In the genomic region with DNA sequence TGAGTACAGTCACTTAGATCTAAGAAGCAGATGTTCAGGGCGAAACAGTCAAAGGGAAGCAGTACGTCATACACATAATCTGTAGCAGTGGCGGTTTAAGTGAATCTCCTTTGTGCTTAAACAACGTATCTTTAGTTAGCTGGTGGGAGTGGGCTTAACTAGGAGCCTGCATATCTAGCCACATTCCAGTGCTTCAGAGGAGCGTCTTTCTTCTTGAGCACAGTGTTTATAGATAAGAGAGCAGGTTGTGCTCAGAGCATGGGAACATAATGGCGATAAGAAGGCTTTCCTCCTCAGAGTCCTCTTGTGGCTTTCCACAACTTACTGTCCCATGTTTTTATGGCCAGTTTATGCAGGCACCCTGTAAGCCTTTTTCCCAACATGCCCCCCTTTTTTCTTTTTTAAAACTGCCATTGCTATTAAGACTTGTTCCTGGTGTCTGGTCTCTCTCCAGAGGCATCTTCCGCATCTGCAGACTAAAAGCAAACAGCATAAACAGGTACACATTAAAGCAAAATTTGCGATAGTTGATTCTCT, we compare ENCODE assay signal across 1 cellular context.
TF ChIP-seq lines count a peak whose summit lies in the region.

No MANE protein-coding gene starts in this region.

TF ChIP-seq in K562, 482 proteins besides CTCF, POLR2A, EP300 and RAD21 (continued from another document and continues in another):
- TF ChIP-seq PRDM10 (IDR thresholded peaks at IDR 0.05; ENCODE audit: partially characterized antibody) = no peak
- TF ChIP-seq ADNP (tag; IDR thresholded peaks at IDR 0.05) = no peak
- TF ChIP-seq, protein P1, sequence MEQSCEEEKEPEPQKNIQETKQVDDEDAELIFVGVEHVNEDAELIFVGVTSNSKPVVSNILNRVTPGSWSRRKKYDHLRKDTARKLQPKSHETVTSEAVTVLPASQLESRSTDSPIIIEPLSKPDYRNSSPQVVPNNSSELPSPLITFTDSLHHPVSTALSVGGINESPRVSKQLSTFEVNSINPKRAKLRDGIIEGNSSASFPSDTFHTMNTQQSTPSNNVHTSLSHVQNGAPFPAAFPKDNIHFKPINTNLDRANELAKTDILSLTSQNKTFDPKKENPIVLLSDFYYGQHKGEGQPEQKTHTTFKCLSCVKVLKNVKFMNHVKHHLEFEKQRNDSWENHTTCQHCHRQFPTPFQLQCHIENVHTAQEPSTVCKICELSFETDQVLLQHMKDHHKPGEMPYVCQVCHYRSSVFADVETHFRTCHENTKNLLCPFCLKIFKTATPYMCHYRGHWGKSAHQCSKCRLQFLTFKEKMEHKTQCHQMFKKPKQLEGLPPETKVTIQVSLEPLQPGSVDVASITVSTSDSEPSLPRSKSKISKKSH (CRISPR knock-in tag; IDR thresholded peaks at IDR 0.05) = peak; percentile 72; the same call in 1 of the 2 replicates
- no peak for TF ChIP-seq ZNF830 (CRISPR knock-in tag; IDR thresholded peaks at IDR 0.05)
- TF ChIP-seq, protein P2, sequence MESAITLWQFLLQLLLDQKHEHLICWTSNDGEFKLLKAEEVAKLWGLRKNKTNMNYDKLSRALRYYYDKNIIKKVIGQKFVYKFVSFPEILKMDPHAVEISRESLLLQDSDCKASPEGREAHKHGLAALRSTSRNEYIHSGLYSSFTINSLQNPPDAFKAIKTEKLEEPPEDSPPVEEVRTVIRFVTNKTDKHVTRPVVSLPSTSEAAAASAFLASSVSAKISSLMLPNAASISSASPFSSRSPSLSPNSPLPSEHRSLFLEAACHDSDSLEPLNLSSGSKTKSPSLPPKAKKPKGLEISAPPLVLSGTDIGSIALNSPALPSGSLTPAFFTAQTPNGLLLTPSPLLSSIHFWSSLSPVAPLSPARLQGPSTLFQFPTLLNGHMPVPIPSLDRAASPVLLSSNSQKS (CRISPR knock-in tag; IDR thresholded peaks at IDR 0.05) = no peak
- peak; percentile 68 for TF ChIP-seq SMAD4 (CRISPR knock-in tag; conservative IDR thresholded peaks at IDR 0.05)
- TF ChIP-seq ETS1 (conservative IDR thresholded peaks at IDR 0.05; ENCODE audit: control insufficient read depth, low read depth, low read length) = no peak
- TF ChIP-seq BRCA1 (IDR thresholded peaks at IDR 0.05) = no peak
- TF ChIP-seq BRCA1 (CRISPR knock-in tag; IDR thresholded peaks at IDR 0.05) = no peak
- 0 out of 2 replicates have a peak, but pooled peaks have one; percentile 15 for TF ChIP-seq TCF7L2 (IDR thresholded peaks at IDR 0.05; ENCODE audit: low read depth, low read length)
- TF ChIP-seq MYBL2 (IDR thresholded peaks at IDR 0.05; ENCODE audit: low read depth) = no peak
- no peak for TF ChIP-seq MYBL2 (CRISPR knock-in tag; IDR thresholded peaks at IDR 0.05; ENCODE audit: borderline replicate concordance)
- TF ChIP-seq THAP7 (CRISPR knock-in tag; IDR thresholded peaks at IDR 0.05) = no peak
- TF ChIP-seq ZNF507 (tag; conservative IDR thresholded peaks at IDR 0.05) = no peak
- 0 out of 4 replicates have a peak, but pooled peaks of 1 of the 2 experiments have one; percentile 53 for TF ChIP-seq ETV6 (IDR thresholded peaks at IDR 0.05; ENCODE audit: borderline replicate concordance in 1 of 2, low read depth in 2 of 2, low read length in 1 of 2)
- TF ChIP-seq ETV6 (CRISPR knock-in tag; IDR thresholded peaks at IDR 0.05; ENCODE audit: borderline replicate concordance) = no peak
- TF ChIP-seq PTBP1 (IDR thresholded peaks at IDR 0.05; ENCODE audit: low read depth, low read length) = no peak
- no peak for TF ChIP-seq PHF8 (IDR thresholded peaks at IDR 0.05; ENCODE audit: borderline replicate concordance, low read length)
- TF ChIP-seq, protein P3, sequence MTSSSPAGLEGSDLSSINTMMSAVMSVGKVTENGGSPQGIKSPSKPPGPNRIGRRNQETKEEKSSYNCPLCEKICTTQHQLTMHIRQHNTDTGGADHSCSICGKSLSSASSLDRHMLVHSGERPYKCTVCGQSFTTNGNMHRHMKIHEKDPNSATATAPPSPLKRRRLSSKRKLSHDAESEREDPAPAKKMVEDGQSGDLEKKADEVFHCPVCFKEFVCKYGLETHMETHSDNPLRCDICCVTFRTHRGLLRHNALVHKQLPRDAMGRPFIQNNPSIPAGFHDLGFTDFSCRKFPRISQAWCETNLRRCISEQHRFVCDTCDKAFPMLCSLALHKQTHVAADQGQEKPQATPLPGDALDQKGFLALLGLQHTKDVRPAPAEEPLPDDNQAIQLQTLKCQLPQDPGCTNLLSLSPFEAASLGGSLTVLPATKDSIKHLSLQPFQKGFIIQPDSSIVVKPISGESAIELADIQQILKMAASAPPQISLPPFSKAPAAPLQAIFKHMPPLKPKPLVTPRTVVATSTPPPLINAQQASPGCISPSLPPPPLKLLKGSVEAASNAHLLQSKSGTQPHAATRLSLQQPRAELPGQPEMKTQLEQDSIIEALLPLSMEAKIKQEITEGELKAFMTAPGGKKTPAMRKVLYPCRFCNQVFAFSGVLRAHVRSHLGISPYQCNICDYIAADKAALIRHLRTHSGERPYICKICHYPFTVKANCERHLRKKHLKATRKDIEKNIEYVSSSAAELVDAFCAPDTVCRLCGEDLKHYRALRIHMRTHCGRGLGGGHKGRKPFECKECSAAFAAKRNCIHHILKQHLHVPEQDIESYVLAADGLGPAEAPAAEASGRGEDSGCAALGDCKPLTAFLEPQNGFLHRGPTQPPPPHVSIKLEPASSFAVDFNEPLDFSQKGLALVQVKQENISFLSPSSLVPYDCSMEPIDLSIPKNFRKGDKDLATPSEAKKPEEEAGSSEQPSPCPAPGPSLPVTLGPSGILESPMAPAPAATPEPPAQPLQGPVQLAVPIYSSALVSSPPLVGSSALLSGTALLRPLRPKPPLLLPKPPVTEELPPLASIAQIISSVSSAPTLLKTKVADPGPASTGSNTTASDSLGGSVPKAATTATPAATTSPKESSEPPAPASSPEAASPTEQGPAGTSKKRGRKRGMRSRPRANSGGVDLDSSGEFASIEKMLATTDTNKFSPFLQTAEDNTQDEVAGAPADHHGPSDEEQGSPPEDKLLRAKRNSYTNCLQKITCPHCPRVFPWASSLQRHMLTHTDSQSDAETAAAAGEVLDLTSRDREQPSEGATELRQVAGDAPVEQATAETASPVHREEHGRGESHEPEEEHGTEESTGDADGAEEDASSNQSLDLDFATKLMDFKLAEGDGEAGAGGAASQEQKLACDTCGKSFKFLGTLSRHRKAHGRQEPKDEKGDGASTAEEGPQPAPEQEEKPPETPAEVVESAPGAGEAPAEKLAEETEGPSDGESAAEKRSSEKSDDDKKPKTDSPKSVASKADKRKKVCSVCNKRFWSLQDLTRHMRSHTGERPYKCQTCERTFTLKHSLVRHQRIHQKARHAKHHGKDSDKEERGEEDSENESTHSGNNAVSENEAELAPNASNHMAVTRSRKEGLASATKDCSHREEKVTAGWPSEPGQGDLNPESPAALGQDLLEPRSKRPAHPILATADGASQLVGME (CRISPR knock-in tag; IDR thresholded peaks at IDR 0.05) = no peak
- TF ChIP-seq POLR2B (IDR thresholded peaks at IDR 0.05; ENCODE audit: low read depth, partially characterized antibody) = no peak
- no peak for TF ChIP-seq NELFE (IDR thresholded peaks at IDR 0.05; ENCODE audit: insufficient read depth, insufficient read length)
- TF ChIP-seq, protein P4, sequence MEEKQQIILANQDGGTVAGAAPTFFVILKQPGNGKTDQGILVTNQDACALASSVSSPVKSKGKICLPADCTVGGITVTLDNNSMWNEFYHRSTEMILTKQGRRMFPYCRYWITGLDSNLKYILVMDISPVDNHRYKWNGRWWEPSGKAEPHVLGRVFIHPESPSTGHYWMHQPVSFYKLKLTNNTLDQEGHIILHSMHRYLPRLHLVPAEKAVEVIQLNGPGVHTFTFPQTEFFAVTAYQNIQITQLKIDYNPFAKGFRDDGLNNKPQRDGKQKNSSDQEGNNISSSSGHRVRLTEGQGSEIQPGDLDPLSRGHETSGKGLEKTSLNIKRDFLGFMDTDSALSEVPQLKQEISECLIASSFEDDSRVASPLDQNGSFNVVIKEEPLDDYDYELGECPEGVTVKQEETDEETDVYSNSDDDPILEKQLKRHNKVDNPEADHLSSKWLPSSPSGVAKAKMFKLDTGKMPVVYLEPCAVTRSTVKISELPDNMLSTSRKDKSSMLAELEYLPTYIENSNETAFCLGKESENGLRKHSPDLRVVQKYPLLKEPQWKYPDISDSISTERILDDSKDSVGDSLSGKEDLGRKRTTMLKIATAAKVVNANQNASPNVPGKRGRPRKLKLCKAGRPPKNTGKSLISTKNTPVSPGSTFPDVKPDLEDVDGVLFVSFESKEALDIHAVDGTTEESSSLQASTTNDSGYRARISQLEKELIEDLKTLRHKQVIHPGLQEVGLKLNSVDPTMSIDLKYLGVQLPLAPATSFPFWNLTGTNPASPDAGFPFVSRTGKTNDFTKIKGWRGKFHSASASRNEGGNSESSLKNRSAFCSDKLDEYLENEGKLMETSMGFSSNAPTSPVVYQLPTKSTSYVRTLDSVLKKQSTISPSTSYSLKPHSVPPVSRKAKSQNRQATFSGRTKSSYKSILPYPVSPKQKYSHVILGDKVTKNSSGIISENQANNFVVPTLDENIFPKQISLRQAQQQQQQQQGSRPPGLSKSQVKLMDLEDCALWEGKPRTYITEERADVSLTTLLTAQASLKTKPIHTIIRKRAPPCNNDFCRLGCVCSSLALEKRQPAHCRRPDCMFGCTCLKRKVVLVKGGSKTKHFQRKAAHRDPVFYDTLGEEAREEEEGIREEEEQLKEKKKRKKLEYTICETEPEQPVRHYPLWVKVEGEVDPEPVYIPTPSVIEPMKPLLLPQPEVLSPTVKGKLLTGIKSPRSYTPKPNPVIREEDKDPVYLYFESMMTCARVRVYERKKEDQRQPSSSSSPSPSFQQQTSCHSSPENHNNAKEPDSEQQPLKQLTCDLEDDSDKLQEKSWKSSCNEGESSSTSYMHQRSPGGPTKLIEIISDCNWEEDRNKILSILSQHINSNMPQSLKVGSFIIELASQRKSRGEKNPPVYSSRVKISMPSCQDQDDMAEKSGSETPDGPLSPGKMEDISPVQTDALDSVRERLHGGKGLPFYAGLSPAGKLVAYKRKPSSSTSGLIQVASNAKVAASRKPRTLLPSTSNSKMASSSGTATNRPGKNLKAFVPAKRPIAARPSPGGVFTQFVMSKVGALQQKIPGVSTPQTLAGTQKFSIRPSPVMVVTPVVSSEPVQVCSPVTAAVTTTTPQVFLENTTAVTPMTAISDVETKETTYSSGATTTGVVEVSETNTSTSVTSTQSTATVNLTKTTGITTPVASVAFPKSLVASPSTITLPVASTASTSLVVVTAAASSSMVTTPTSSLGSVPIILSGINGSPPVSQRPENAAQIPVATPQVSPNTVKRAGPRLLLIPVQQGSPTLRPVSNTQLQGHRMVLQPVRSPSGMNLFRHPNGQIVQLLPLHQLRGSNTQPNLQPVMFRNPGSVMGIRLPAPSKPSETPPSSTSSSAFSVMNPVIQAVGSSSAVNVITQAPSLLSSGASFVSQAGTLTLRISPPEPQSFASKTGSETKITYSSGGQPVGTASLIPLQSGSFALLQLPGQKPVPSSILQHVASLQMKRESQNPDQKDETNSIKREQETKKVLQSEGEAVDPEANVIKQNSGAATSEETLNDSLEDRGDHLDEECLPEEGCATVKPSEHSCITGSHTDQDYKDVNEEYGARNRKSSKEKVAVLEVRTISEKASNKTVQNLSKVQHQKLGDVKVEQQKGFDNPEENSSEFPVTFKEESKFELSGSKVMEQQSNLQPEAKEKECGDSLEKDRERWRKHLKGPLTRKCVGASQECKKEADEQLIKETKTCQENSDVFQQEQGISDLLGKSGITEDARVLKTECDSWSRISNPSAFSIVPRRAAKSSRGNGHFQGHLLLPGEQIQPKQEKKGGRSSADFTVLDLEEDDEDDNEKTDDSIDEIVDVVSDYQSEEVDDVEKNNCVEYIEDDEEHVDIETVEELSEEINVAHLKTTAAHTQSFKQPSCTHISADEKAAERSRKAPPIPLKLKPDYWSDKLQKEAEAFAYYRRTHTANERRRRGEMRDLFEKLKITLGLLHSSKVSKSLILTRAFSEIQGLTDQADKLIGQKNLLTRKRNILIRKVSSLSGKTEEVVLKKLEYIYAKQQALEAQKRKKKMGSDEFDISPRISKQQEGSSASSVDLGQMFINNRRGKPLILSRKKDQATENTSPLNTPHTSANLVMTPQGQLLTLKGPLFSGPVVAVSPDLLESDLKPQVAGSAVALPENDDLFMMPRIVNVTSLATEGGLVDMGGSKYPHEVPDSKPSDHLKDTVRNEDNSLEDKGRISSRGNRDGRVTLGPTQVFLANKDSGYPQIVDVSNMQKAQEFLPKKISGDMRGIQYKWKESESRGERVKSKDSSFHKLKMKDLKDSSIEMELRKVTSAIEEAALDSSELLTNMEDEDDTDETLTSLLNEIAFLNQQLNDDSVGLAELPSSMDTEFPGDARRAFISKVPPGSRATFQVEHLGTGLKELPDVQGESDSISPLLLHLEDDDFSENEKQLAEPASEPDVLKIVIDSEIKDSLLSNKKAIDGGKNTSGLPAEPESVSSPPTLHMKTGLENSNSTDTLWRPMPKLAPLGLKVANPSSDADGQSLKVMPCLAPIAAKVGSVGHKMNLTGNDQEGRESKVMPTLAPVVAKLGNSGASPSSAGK (IDR thresholded peaks at IDR 0.05) = peak; percentile 25; the same call in 1 of the 2 replicates
- TF ChIP-seq ELF2 (CRISPR knock-in tag; IDR thresholded peaks at IDR 0.05) = no peak
